In the genomic region with DNA sequence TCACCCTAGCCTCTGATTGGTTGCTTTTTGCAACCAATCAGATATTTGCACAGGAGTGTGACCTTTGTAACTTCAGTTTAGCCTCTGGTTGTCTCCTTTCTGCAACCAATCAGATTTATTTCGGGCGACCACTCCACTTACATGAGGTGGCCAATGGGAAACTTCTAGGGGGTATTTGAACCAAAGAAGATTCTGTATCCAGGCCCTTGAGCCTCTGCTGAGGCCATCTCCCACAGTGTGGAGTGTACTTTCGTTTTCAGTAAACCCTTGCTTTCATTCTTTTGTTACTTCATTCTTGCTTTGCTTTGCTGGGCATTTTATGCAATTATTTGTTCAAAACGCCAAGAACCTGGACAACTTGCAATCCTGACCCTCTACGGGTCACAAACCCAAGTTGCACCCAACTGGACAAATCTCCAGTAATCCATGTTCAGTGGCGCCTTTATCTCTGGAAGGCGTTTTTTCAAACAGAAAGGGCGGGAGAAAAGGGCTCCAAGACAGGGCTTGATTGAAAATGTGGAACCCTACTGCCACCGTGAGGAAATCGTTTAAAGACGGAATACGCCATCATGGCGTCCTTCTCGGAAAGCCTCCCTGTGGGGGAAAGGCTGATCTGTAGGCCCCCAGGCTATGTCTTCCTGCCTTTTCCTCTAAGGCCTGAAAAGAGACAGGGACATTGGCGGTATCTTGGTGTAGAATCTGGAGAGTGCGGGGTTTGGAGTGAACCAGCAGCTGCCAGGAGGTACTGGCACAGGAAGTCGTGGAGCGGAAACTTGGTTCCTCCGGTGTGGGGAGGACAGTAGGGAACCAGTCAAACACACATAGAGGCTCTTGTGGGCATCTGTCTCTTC, we compare ENCODE assay signal across 8 cellular contexts.
DNase-seq lines count a peak whose midpoint lies in the region; ATAC-seq and TF ChIP-seq lines count a peak whose summit lies in the region.

No MANE protein-coding gene starts in this region.

- H3K4me1 ChIP-seq in gastroesophageal sphincter (peaks cover 0 to 2% (median 0%) of the 10 kb centered on the region in 3 donors), PC-3 (ENCODE audit: insufficient read depth, low read length) (no peaks in the 10 kb centered on the region)

- H3K36me3 ChIP-seq in gastroesophageal sphincter (no peaks in the 10 kb centered on the region), PC-3 (ENCODE audit: low read depth, low read length) (no peaks in the 10 kb centered on the region)

- DNase-seq in AG08395 (ENCODE audit: low spot score) (peak; percentile 67), NOMO-1 treated with dmso at 0.1 percent for 144 hours (lab: John Stamatoyannopoulos, UW; ENCODE audit: unreplicated experiment) (peak; percentile 67), GM03348 (ENCODE audit: low spot score) (no peak), PC-3 (no peak)

- H3K79me2 ChIP-seq in PC-3 (ENCODE audit: low read length) = no peaks in the 10 kb centered on the region

- H3K27ac ChIP-seq in gastroesophageal sphincter (peak overlapping the region in 2 of 4 donors; percentile 82 to 86), PC-3 (ENCODE audit: low read length) (no peak overlapping the region)

- POLR2A ChIA-PET in PC-3 (lab: Charles Lee; ENCODE audit: unreplicated experiment) = no interaction called here

- peak in 1 of 4 experiments; percentile 62 for TF ChIP-seq CTCF in gastroesophageal sphincter (IDR thresholded peaks at IDR 0.05)
- no peak for TF ChIP-seq CTCF in PC-3 (conservative IDR thresholded peaks at IDR 0.05; ENCODE audit: low read depth, low read length)

- TF ChIP-seq POLR2A in gastroesophageal sphincter (IDR thresholded peaks at IDR 0.05) = no peak

- H3K27me3 ChIP-seq in gastroesophageal sphincter (no peaks in the 10 kb centered on the region), PC-3 (ENCODE audit: low read length) (no peaks in the 10 kb centered on the region)

- intact Hi-C loops in PC-3 (cut with micrococcal nuclease) = no loop called here

- TF ChIP-seq EP300 in gastroesophageal sphincter (IDR thresholded peaks at IDR 0.05) = no peak

- no peaks in the 10 kb centered on the region for H3K9me2 ChIP-seq in PC-3 (replicated peaks; ENCODE audit: low read length)

- H4K20me1 ChIP-seq in PC-3 (ENCODE audit: low read length) = no peaks in the 10 kb centered on the region

- no peaks in the 10 kb centered on the region for H3K9me3 ChIP-seq in gastroesophageal sphincter
- H3K9me3 ChIP-seq in PC-3 (ENCODE audit: low read length) = peaks cover 3% of the 10 kb centered on the region; the same call in 1 of the 2 replicates

- H3K4me3 ChIP-seq in gastroesophageal sphincter (no peak overlapping the region), PC-3 (ENCODE audit: low read length) (no peak overlapping the region)

- no TSS peak for BruUV-seq in PC-3 (replicated peaks; lab: Mats Ljungman, UMichigan)

- no peak overlapping the region for H3K4me2 ChIP-seq in PC-3 (ENCODE audit: low read length)

- WGBS in gastroesophageal sphincter (ENCODE audit: low coverage in 1 of 2), 2 donors = 37 to 95% methylated on average over 7 to 11 of the region's 19 CpGs

- H2AFZ ChIP-seq in PC-3 (ENCODE audit: low read length) = no peak overlapping the region

- no peak overlapping the region for H3K9ac ChIP-seq in PC-3 (ENCODE audit: low read length)

- CTCF ChIA-PET in PC-3 (lab: Charles Lee) = no interaction called here

- ATAC-seq in GM19463 (IDR thresholded peaks at IDR 0.05; ENCODE audit: unreplicated experiment) (peak; percentile 70), gastroesophageal sphincter (peak; percentile 89), GM21528 (IDR thresholded peaks at IDR 0.05; ENCODE audit: low FRiP score, unreplicated experiment) (no peak), PC-3 (no peak), GM21737 (IDR thresholded peaks at IDR 0.05; ENCODE audit: unreplicated experiment) (no peak)

- no peaks in the 10 kb centered on the region for H3F3A ChIP-seq in PC-3 (ENCODE audit: low read length, unreplicated experiment)

Comparison
In these comparisons a context has a peak if more than half of its experiments do, and no peak if none do; other contexts are left out.
1. DNase-seq: peak in AG08395 (single experiment) and NOMO-1 treated with dmso at 0.1 percent for 144 hours (single experiment); none in GM03348 (single experiment) and PC-3 (single experiment).
2. ATAC-seq: peak in GM19463 (single experiment) and gastroesophageal sphincter (single experiment); none in GM21528 (single experiment), PC-3 (single experiment) and GM21737 (single experiment).